20 cellular contexts compared by ENCODE assay signal in genomic region chr7:43671520-43671919, GRCh38.
"Had no signal": no experiment of that assay in that cellular context is flagged by ENCODE, and none has a peak within 500 bp of the region (broad histone marks: within the 10 kb centered on the region; RNA-seq: fewer than 3 reads in every experiment).

No MANE protein-coding gene starts in this region.

- H3K4me3 Mint-ChIP-seq: activated naive CD8-positive, alpha-beta T cell treated with anti-CD3 and anti-CD28 coated beads for 36 hours; brain had no signal

- H3K27ac Mint-ChIP-seq: activated naive CD8-positive, alpha-beta T cell treated with anti-CD3 and anti-CD28 coated beads for 36 hours; brain had no signal

- H3K4me1 ChIP-seq: left lung, SJCRH30 had no signal

- H3K36me3 ChIP-seq: gastrocnemius medialis, heart right ventricle, left lung had no signal

- H3K27me3 Mint-ChIP-seq: activated naive CD8-positive, alpha-beta T cell treated with anti-CD3 and anti-CD28 coated beads for 36 hours; brain; naive thymus-derived CD4-positive, alpha-beta T cell had no signal

- H3K27me3 ChIP-seq: gastrocnemius medialis, heart right ventricle, left lung, SJCRH30 had no signal

- H3K4me3 ChIP-seq: gastrocnemius medialis, heart right ventricle, left lung, SJCRH30 had no signal

- ATAC-seq: gastrocnemius medialis; heart right ventricle; left lung; naive thymus-derived CD4-positive, alpha-beta T cell had no signal

- DNase-seq: activated CD4-positive, alpha-beta T cell treated with anti-CD3 and anti-CD28 coated beads, Interleukin-2, amount 50 U/mL, for 48 hours; activated gamma-delta T cell; activated naive CD8-positive, alpha-beta T cell treated with anti-CD3 and anti-CD28 coated beads for 36 hours; activated T-cell treated with anti-CD3 and anti-CD28 coated beads, Interleukin-2, amount 50 U/mL, for 48 hours; amygdala; cerebellar nuclear complex; gastrocnemius medialis; heart right ventricle; kidney; left lung; mammary epithelial cell; naive thymus-derived CD4-positive, alpha-beta T cell; SJCRH30; stimulated activated CD4-positive, alpha-beta T cell treated with anti-CD3 and anti-CD28 coated beads, Interleukin-12 subunit alpha, Interleukin-12 subunit beta, amount 100 ng/mL, for 4 hours; stimulated activated CD4-positive, alpha-beta T cell treated with anti-CD3 and anti-CD28 coated beads, Interleukin-2, amount 100 ng/mL, for 24 hours; substantia nigra; T-helper 2 cell; trophoblast cell had no signal

- H3K9me3 ChIP-seq: gastrocnemius medialis, SJCRH30 had no signal

- H3K4me1 Mint-ChIP-seq: brain had no signal

- H3K27ac ChIP-seq: epithelial cell of prostate, gastrocnemius medialis, heart right ventricle, left lung, SJCRH30 had no signal
